Comparison of ENCODE assay signal across 14 cellular contexts in genomic region chr12:101700299-101700820, GRCh38. TPM values are rescaled to one million over a fixed set of nuclear protein-coding genes. Genes with fewer than 3 reads are reported as not detected.
DNase-seq lines count a peak whose midpoint lies in the region; ATAC-seq and TF ChIP-seq lines count a peak whose summit lies in the region.
"Had no signal": no experiment of that assay in that cellular context is flagged by ENCODE, and none has a peak within 500 bp of the region (broad histone marks: within the 10 kb centered on the region; RNA-seq: fewer than 3 reads in every experiment).

No MANE protein-coding gene starts in this region.

- intact Hi-C loops in naive thymus-derived CD4-positive, alpha-beta T cell (cut with micrococcal nuclease), result loop anchor here in 1 of 2 donors (2.0 to 5.0 kb wide), 3 partner anchors 26 to 128 kb away; no protein-coding TSS in a partner anchor

- CTCF ChIA-PET in CD8-positive, alpha-beta memory T cell (lab: Charles Lee), result interaction anchor here (1.0 kb wide), 1 partner anchor 7 kb away, joined by 3 read pairs; no protein-coding TSS in a partner anchor
- CTCF ChIA-PET in naive thymus-derived CD4-positive, alpha-beta T cell (lab: Charles Lee), result interaction anchor here (1.5 kb wide), 1 partner anchor 29 kb away, joined by 4 read pairs; no protein-coding TSS in a partner anchor

- peak overlapping the region in 3 of 7 donors; percentile 11 to 97 (median 54) for H3K4me3 Mint-ChIP-seq in CD8-positive, alpha-beta memory T cell
- H3K4me3 Mint-ChIP-seq in brain, result peak overlapping the region; percentile 43 to 98 (median 91)
- H3K4me3 Mint-ChIP-seq in naive thymus-derived CD4-positive, alpha-beta T cell, result peak overlapping the region in 3 of 10 donors; percentile 3 to 95 (median 58)
- H3K4me3 Mint-ChIP-seq: activated CD8-positive, alpha-beta T cell treated with anti-CD3 and anti-CD28 coated beads for 36 hours had no signal

- DNase-seq in CD8-positive, alpha-beta memory T cell, result no peak
- DNase-seq in naive thymus-derived CD4-positive, alpha-beta T cell, result no peak
- DNase-seq in stimulated activated CD8-positive, alpha-beta memory T cell treated with anti-CD3 and anti-CD28 coated beads, Interleukin-4, amount 100 ng/mL, for 48 hours, result no peak
- DNase-seq in substantia nigra (lab: John Stamatoyannopoulos, UW), result no peak
- DNase-seq: activated CD8-positive, alpha-beta T cell treated with anti-CD3 and anti-CD28 coated beads for 36 hours; cerebellar nuclear complex; NCI-H2029 treated with DMSO at 0.1 percent for 48 hours; NCI-H524; testis had no signal

- H3K4me1 Mint-ChIP-seq in CD8-positive, alpha-beta memory T cell, result peaks cover 37 to 65% (median 42%) of the 10 kb centered on the region in 3 donors
- peaks cover 64% of the 10 kb centered on the region for H3K4me1 Mint-ChIP-seq in brain
- H3K4me1 Mint-ChIP-seq in naive thymus-derived CD4-positive, alpha-beta T cell, result peaks cover 17 to 60% (median 51%) of the 10 kb centered on the region in 7 donors

- H3K4me3 ChIP-seq in CD8-positive, alpha-beta memory T cell (ENCODE audit: low read length), result no peak overlapping the region
- H3K4me3 ChIP-seq in naive thymus-derived CD4-positive, alpha-beta T cell (ENCODE audit: low read length), result no peak overlapping the region
- H3K4me3 ChIP-seq: lung, testis had no signal

- ATAC-seq in naive thymus-derived CD4-positive, alpha-beta T cell, result no peak
- no peak for ATAC-seq in GM21360 (IDR thresholded peaks at IDR 0.05; ENCODE audit: unreplicated experiment)
- no peak for ATAC-seq in GM21737 (IDR thresholded peaks at IDR 0.05; ENCODE audit: unreplicated experiment)
- ATAC-seq: activated CD8-positive, alpha-beta T cell treated with anti-CD3 and anti-CD28 coated beads for 36 hours had no signal

- TF ChIP-seq CTCF in 22Rv1 (IDR thresholded peaks at IDR 0.05) (no peak), brain (conservative IDR thresholded peaks at IDR 0.05) (no peak)

- H3K9me3 ChIP-seq in CD8-positive, alpha-beta memory T cell (ENCODE audit: low read length), result no peaks in the 10 kb centered on the region
- H3K9me3 ChIP-seq in naive thymus-derived CD4-positive, alpha-beta T cell (ENCODE audit: control insufficient read depth in 2 of 3, low read length in 3 of 3), result no peaks in the 10 kb centered on the region
- H3K9me3 ChIP-seq: testis had no signal

- H3K27me3 Mint-ChIP-seq in CD8-positive, alpha-beta memory T cell, result no peaks in the 10 kb centered on the region
- peaks cover 5% of the 10 kb centered on the region for H3K27me3 Mint-ChIP-seq in brain
- peaks cover 0 to 23% (median 0%) of the 10 kb centered on the region in 5 donors for H3K27me3 Mint-ChIP-seq in naive thymus-derived CD4-positive, alpha-beta T cell
- H3K27me3 Mint-ChIP-seq: activated CD8-positive, alpha-beta T cell treated with anti-CD3 and anti-CD28 coated beads for 36 hours had no signal

- no peaks in the 10 kb centered on the region for H3K9me3 Mint-ChIP-seq in CD8-positive, alpha-beta memory T cell
- H3K9me3 Mint-ChIP-seq in brain, result no peaks in the 10 kb centered on the region
- H3K9me3 Mint-ChIP-seq in naive thymus-derived CD4-positive, alpha-beta T cell, result no peaks in the 10 kb centered on the region
- H3K9me3 Mint-ChIP-seq: activated CD8-positive, alpha-beta T cell treated with anti-CD3 and anti-CD28 coated beads for 36 hours had no signal

- POLR2A ChIA-PET in CD8-positive, alpha-beta memory T cell (lab: Charles Lee), result no interaction called here
- POLR2A ChIA-PET in naive thymus-derived CD4-positive, alpha-beta T cell (lab: Charles Lee), result interaction anchor here (0.7 kb wide), 1 partner anchor 47 kb away, joined by 3 read pairs; no protein-coding TSS in a partner anchor

- H3K27ac Mint-ChIP-seq in CD8-positive, alpha-beta memory T cell, result peak overlapping the region in 4 of 8 donors; percentile 10 to 83 (median 44)
- peak overlapping the region in 2 of 5 experiments; percentile 76 to 83 for H3K27ac Mint-ChIP-seq in brain
- peak overlapping the region in 6 of 9 donors; percentile 6 to 77 (median 48) for H3K27ac Mint-ChIP-seq in naive thymus-derived CD4-positive, alpha-beta T cell
- H3K27ac Mint-ChIP-seq: activated CD8-positive, alpha-beta T cell treated with anti-CD3 and anti-CD28 coated beads for 36 hours had no signal

- no peaks in the 10 kb centered on the region for H3K27me3 ChIP-seq in CD8-positive, alpha-beta memory T cell (ENCODE audit: insufficient read depth, low read length, poor library complexity, severe bottlenecking)
- no peaks in the 10 kb centered on the region for H3K27me3 ChIP-seq in naive thymus-derived CD4-positive, alpha-beta T cell (ENCODE audit: control insufficient read depth in 2 of 2, insufficient read depth in 2 of 2, low read length in 2 of 2)
- H3K27me3 ChIP-seq: testis had no signal

- peaks cover 0 to 8% (median 0%) of the 10 kb centered on the region in 3 donors for H3K36me3 Mint-ChIP-seq in CD8-positive, alpha-beta memory T cell
- H3K36me3 Mint-ChIP-seq in brain, result no peaks in the 10 kb centered on the region
- H3K36me3 Mint-ChIP-seq in naive thymus-derived CD4-positive, alpha-beta T cell, result no peaks in the 10 kb centered on the region

- H3K27ac ChIP-seq in 22Rv1, result peak overlapping the region; percentile 98
- peak overlapping the region; percentile 72 for H3K27ac ChIP-seq in CD8-positive, alpha-beta memory T cell (ENCODE audit: low read depth, low read length)
- H3K27ac ChIP-seq in naive thymus-derived CD4-positive, alpha-beta T cell (ENCODE audit: low read depth, low read length), result no peak overlapping the region
- H3K27ac ChIP-seq in substantia nigra (ENCODE audit: low read depth, low read length, poor library complexity, severe bottlenecking), result no peak overlapping the region
- H3K27ac ChIP-seq: testis had no signal

- peaks cover 11% of the 10 kb centered on the region for H3K4me1 ChIP-seq in CD8-positive, alpha-beta memory T cell (ENCODE audit: insufficient read depth, low read length)
- peaks cover 4 to 14% of the 10 kb centered on the region in 2 donors for H3K4me1 ChIP-seq in naive thymus-derived CD4-positive, alpha-beta T cell (ENCODE audit: control insufficient read depth in 2 of 2, insufficient read depth in 2 of 2, low read length in 2 of 2)

- H3K36me3 ChIP-seq in CD8-positive, alpha-beta memory T cell (ENCODE audit: insufficient read depth, low read length), result no peaks in the 10 kb centered on the region
- H3K36me3 ChIP-seq in naive thymus-derived CD4-positive, alpha-beta T cell (ENCODE audit: control insufficient read depth in 2 of 3, insufficient read depth in 3 of 3, low read length in 3 of 3), result peaks cover 0 to 6% (median 0%) of the 10 kb centered on the region in 3 experiments

RNA-seq across cellular contexts. Expression of gene CHPT1, which starts 2.9 kb away (rescaled TPM):
- 10 to 100 TPM; 29.1 to 29.2 TPM for total RNA-seq in CD8-positive, alpha-beta memory T cell
- polyA plus RNA-seq in CD8-positive, alpha-beta memory T cell, result 43.2 TPM
- 18.4 TPM for polyA plus RNA-seq in brain (ENCODE audit: insufficient read depth, low read depth, low replicate concordance)
- 10 to 100 TPM in 3 of 5 experiments, 1 to 10 TPM in 2; 6.5 to 22.6 (median 14.5) TPM for total RNA-seq in naive thymus-derived CD4-positive, alpha-beta T cell
- 10 to 100 TPM in 1 of 2 donors, 1 to 10 TPM in 1; 9.4 to 22.9 TPM for polyA plus RNA-seq in naive thymus-derived CD4-positive, alpha-beta T cell

RNA-seq across cellular contexts. Expression of gene SYCP3, which starts 38.9 kb away (rescaled TPM):
- total RNA-seq in CD8-positive, alpha-beta memory T cell, result under 1 TPM; 0.22 to 0.27 TPM
- 0.14 TPM for polyA plus RNA-seq in CD8-positive, alpha-beta memory T cell
- polyA plus RNA-seq in brain (ENCODE audit: insufficient read depth, low read depth, low replicate concordance), result not detected
- under 1 TPM in 4 of 5 experiments, not detected in 1; 0.35 to 0.87 (median 0.63) TPM for total RNA-seq in naive thymus-derived CD4-positive, alpha-beta T cell
- polyA plus RNA-seq in naive thymus-derived CD4-positive, alpha-beta T cell, result under 1 TPM in 1 of 2 donors, not detected in 1; 0.23 TPM

Comparison
In these comparisons a context has a peak if more than half of its experiments do, and no peak if none do; other contexts are left out.
1. H3K27ac ChIP-seq: peak in 22Rv1 (single experiment) and CD8-positive, alpha-beta memory T cell (single experiment); none in naive thymus-derived CD4-positive, alpha-beta T cell (single experiment) and substantia nigra (single experiment).